Comparison of ENCODE assay signal across 23 cellular contexts in the genomic region with DNA sequence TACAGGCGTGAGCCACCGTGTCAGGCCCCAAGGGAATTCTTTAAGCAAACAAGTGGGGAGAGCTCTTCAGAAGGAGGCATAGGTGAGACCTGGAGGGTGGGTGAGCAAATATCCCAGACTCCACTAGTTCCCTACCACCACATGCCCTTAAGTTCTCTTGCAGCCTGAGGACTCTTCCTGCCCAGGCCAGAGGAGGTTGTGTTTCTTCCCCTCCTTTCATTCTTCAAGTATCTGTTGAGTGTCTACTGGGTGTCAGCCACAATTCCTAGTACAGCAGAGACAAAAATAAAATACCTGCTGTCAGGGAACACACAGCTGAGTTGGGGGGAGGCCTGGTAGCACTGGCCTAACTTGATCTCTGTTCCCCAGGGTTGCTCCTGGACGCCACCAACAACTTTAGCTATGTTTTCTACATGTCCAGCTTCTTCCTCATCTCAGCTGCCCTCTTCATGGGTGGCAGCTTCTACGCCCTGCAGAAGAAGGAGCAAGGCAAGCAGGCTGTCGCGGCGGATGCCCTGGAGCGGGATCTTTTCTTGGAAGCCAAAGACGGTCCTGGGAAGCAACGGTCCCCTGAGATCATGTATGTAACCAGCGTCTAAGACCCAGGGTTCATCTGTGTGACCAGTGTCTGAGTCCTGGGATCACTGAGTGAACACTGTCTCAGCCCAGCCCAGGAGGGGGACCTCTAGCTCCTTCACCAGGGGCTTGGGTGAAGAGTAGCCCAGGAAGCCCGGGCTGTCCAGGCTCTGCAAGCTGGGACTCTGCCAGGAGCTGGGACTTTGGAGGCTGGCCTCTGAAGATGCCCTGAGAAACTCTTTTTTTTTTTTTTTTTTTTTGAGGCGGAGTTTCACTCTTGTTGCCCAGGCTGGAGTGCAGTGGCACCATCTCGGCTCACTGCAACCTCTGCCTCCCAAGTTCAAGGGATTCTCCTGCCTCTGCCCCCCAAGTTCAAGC. TPM values are rescaled to one million over a fixed set of nuclear protein-coding genes. Genes with fewer than 3 reads are reported as not detected.
DNase-seq lines count a peak whose midpoint lies in the region; ATAC-seq and TF ChIP-seq lines count a peak whose summit lies in the region.
"Had no signal": no experiment of that assay in that cellular context is flagged by ENCODE, and none has a peak within 500 bp of the region (broad histone marks: within the 10 kb centered on the region; RNA-seq: fewer than 3 reads in every experiment).

No MANE protein-coding gene starts in this region.

- TF ChIP-seq POLR2A in GM18505 (IDR thresholded peaks at IDR 0.05; ENCODE audit: borderline replicate concordance, extremely low read depth, insufficient read depth, insufficient read length) (no peak), vagina (IDR thresholded peaks at IDR 0.05) (no peak)

- ATAC-seq in GM23338 (no peak), memory B cell (ENCODE audit: low read depth) (no peak), GM18505 (IDR thresholded peaks at IDR 0.05; ENCODE audit: unreplicated experiment) (no peak), HG02870 (IDR thresholded peaks at IDR 0.05; ENCODE audit: unreplicated experiment) (no peak)
- ATAC-seq: foreskin keratinocyte had no signal

- no peaks in the 10 kb centered on the region for H3K27me3 ChIP-seq in GM23338 (ENCODE audit: insufficient read depth)
- no peaks in the 10 kb centered on the region for H3K27me3 ChIP-seq in vagina
- H3K27me3 ChIP-seq: stomach had no signal

- peaks cover 17% of the 10 kb centered on the region for H3F3A ChIP-seq in GM23338 (replicated peaks; ENCODE audit: low read depth)

- intact Hi-C loops in vagina (cut with DNase I) = loop anchor here (10.0 kb wide), 1 partner anchor 761 kb away; no protein-coding TSS in a partner anchor

- H3K9me3 Mint-ChIP-seq in GM23338 = no peaks in the 10 kb centered on the region
- H3K9me3 Mint-ChIP-seq in IgD-negative memory B cell = no peaks in the 10 kb centered on the region
- H3K9me3 Mint-ChIP-seq in memory B cell = no peaks in the 10 kb centered on the region
- H3K9me3 Mint-ChIP-seq: activated CD4-positive, alpha-beta T cell treated with anti-CD3 and anti-CD28 coated beads, Interleukin-2, amount 10 ng/mL, durations not matched to agents 24 days and 14 days; mesothelial cell of epicardium; nephron had no signal

- H4K20me1 ChIP-seq in GM23338 (replicated peaks; ENCODE audit: insufficient read depth) = no peaks in the 10 kb centered on the region

- H3K36me3 ChIP-seq in GM23338 (ENCODE audit: insufficient read depth) (no peaks in the 10 kb centered on the region), vagina (peaks cover 0 to 13% of the 10 kb centered on the region in 2 donors)

- no peaks in the 10 kb centered on the region for H3K9me2 ChIP-seq in GM23338 (ENCODE audit: insufficient read depth)

- no peak overlapping the region for H3K4me3 Mint-ChIP-seq in GM23338
- H3K4me3 Mint-ChIP-seq in IgD-negative memory B cell = no peak overlapping the region
- no peak overlapping the region for H3K4me3 Mint-ChIP-seq in memory B cell
- H3K4me3 Mint-ChIP-seq: activated CD4-positive, alpha-beta T cell treated with anti-CD3 and anti-CD28 coated beads, Interleukin-2, amount 10 ng/mL, durations not matched to agents 24 days and 14 days; mesothelial cell of epicardium; nephron had no signal

- H3K4me1 Mint-ChIP-seq in GM23338 (peaks cover 20% of the 10 kb centered on the region), IgD-negative memory B cell (peaks cover 7 to 16% (median 11%) of the 10 kb centered on the region in 3 donors), memory B cell (peaks cover 10% of the 10 kb centered on the region)

- peaks cover 16% of the 10 kb centered on the region for H3K36me3 Mint-ChIP-seq in GM23338 (ENCODE audit: low read depth)
- H3K36me3 Mint-ChIP-seq in IgD-negative memory B cell = peaks cover 8% of the 10 kb centered on the region
- H3K36me3 Mint-ChIP-seq in memory B cell = peaks cover 4% of the 10 kb centered on the region

- DNase-seq in GM23338 (ENCODE audit: low spot score) (no peak), memory B cell (ENCODE audit: low spot score in 2 of 2) (no peak), vagina (ENCODE audit: extremely low spot score in 2 of 2) (no peak)
- DNase-seq: activated CD4-positive, alpha-beta T cell treated with anti-CD3 and anti-CD28 coated beads, Interleukin-2, amount 10 ng/mL, durations not matched to agents 24 days and 14 days; activated CD8-positive, alpha-beta memory T cell treated with anti-CD3 and anti-CD28 coated beads, Interleukin-2, amount 50 U/mL, for 4 hours; activated gamma-delta T cell; AML-193; amygdala; caudate nucleus; foreskin keratinocyte; kidney; NCI-H1105; NCI-H2081; NCI-H510A treated with DMSO at 0.1 percent for 48 hours; small intestine; stimulated activated CD4-positive, alpha-beta T cell treated with anti-CD3 and anti-CD28 coated beads, Interleukin-4, amount 100 ng/mL, for 1 hour; stomach had no signal

- H3K27me3 Mint-ChIP-seq in GM23338 (ENCODE audit: insufficient read depth, low read depth, poor library complexity) (peaks cover 20% of the 10 kb centered on the region), IgD-negative memory B cell (peaks cover 4% of the 10 kb centered on the region), memory B cell (no peaks in the 10 kb centered on the region)
- H3K27me3 Mint-ChIP-seq: activated CD4-positive, alpha-beta T cell treated with anti-CD3 and anti-CD28 coated beads, Interleukin-2, amount 10 ng/mL, durations not matched to agents 24 days and 14 days had no signal

- no peak overlapping the region for H3K4me3 ChIP-seq in GM23338
- H3K4me3 ChIP-seq in vagina = no peak overlapping the region
- H3K4me3 ChIP-seq: stomach had no signal

- H3K4me2 ChIP-seq in GM23338 = no peak overlapping the region

- no peaks in the 10 kb centered on the region for H3K79me2 ChIP-seq in GM23338 (replicated peaks; ENCODE audit: insufficient read depth)

- H3K4me1 ChIP-seq in GM23338 (ENCODE audit: insufficient read depth) (peaks cover 10% of the 10 kb centered on the region), vagina (peaks cover 3% of the 10 kb centered on the region)
- H3K4me1 ChIP-seq: foreskin keratinocyte had no signal

- H3K27ac Mint-ChIP-seq in GM23338 = no peak overlapping the region; the same call in 1 of the 2 replicates
- H3K27ac Mint-ChIP-seq in IgD-negative memory B cell = peak overlapping the region in 2 of 3 donors; percentile 76 to 90
- H3K27ac Mint-ChIP-seq in memory B cell = peak overlapping the region; percentile 26
- H3K27ac Mint-ChIP-seq: activated CD4-positive, alpha-beta T cell treated with anti-CD3 and anti-CD28 coated beads, Interleukin-2, amount 10 ng/mL, durations not matched to agents 24 days and 14 days; mesothelial cell of epicardium; nephron; progenitor cell of endocrine pancreas had no signal

- H3K27ac ChIP-seq in GM23338 (ENCODE audit: low read depth) (peak overlapping the region; percentile 55; the same call in 1 of the 2 replicates), vagina (no peak overlapping the region)
- H3K27ac ChIP-seq: foreskin keratinocyte had no signal

- no peaks in the 10 kb centered on the region for H3K9me3 ChIP-seq in vagina
- H3K9me3 ChIP-seq: stomach had no signal

- no peak overlapping the region for H2AFZ ChIP-seq in GM23338

- no peak for TF ChIP-seq CTCF in GM23338 (conservative IDR thresholded peaks at IDR 0.05; ENCODE audit: low read depth in 2 of 2)
- TF ChIP-seq CTCF in vagina (IDR thresholded peaks at IDR 0.05) = no peak

RNA-seq across cellular contexts. Expression of gene ARMC7, which starts 5.9 kb away (rescaled TPM):
- total RNA-seq in GM23338 (2014; rRNA removed; shearing (Covaris generic)) = 4.5 and 5.6 TPM in 2 replicates
- polyA plus RNA-seq in GM23338 (2016; fragmentation: Nextera tagmentation; extraction: Ambion mirVana) = 6.3 and 8.4 TPM in 2 replicates
- polyA plus RNA-seq in IgD-negative memory B cell = 4.5 TPM
- total RNA-seq in vagina = 12.8 TPM

RNA-seq across cellular contexts. Expression of gene SLC16A5, which starts 16.1 kb away (rescaled TPM):
- 30.1 and 40.0 TPM in 2 replicates for total RNA-seq in GM23338 (2014; rRNA removed; shearing (Covaris generic))
- polyA plus RNA-seq in GM23338 (2016; fragmentation: Nextera tagmentation; extraction: Ambion mirVana) = 5.0 and 7.3 TPM in 2 replicates
- 3.0 TPM for polyA plus RNA-seq in IgD-negative memory B cell
- 26.8 TPM for total RNA-seq in vagina

RNA-seq across cellular contexts. Expression of gene NT5C, which starts 27.7 kb away (rescaled TPM):
- 91.7 and 122 TPM in 2 replicates for total RNA-seq in GM23338 (2014; rRNA removed; shearing (Covaris generic))
- polyA plus RNA-seq in GM23338 (2016; fragmentation: Nextera tagmentation; extraction: Ambion mirVana) (120 and 134 TPM in 2 replicates), IgD-negative memory B cell (150 TPM)
- total RNA-seq in vagina = 98.5 TPM

RNA-seq across cellular contexts. Expression of gene JPT1, which starts 50.4 kb away (rescaled TPM):
- total RNA-seq in GM23338 (2014; rRNA removed; shearing (Covaris generic)) = 249 and 278 TPM in 2 replicates
- polyA plus RNA-seq in GM23338 (2016; fragmentation: Nextera tagmentation; extraction: Ambion mirVana) (903 and 929 TPM in 2 replicates), IgD-negative memory B cell (150 TPM)
- 48.1 TPM for total RNA-seq in vagina

RNA-seq across cellular contexts. Expression of gene KCTD2, which starts 56.9 kb away (rescaled TPM):
- total RNA-seq in GM23338 (2014; rRNA removed; shearing (Covaris generic)) = 24.3 and 30.0 TPM in 2 replicates
- polyA plus RNA-seq in GM23338 (2016; fragmentation: Nextera tagmentation; extraction: Ambion mirVana) (7.4 and 8.1 TPM in 2 replicates), IgD-negative memory B cell (5.7 TPM)
- 17.2 TPM for total RNA-seq in vagina
